23 cellular contexts compared by ENCODE assay signal in genomic region chr1:15111597-15111996, GRCh38. TPM values are rescaled to one million over a fixed set of nuclear protein-coding genes. Genes with fewer than 3 reads are reported as not detected.
"Had no signal": no experiment of that assay in that cellular context is flagged by ENCODE, and none has a peak within 500 bp of the region (broad histone marks: within the 10 kb centered on the region; RNA-seq: fewer than 3 reads in every experiment).

No MANE protein-coding gene starts in this region.

- H3K9me3 Mint-ChIP-seq: mesothelial cell of epicardium; naive B cell; natural killer cell treated with Interleukin-12 subunit alpha and Interleukin-12 subunit beta and Interleukin-15 and Interleukin-18, amount 100 ng/mL, for 72 hours; neural crest cell; stimulated activated memory B cell treated with anti-CD40 and anti-IgM and Interleukin-4, amounts not matched to agents 10 μg/mL and 1 μg/mL and 100 μg/mL, for 72 hours had no signal

- H3K27ac ChIP-seq: colonic mucosa, esophagus muscularis mucosa, foreskin keratinocyte, heart right ventricle, left lung, prostate gland, right atrium auricular region, sigmoid colon, testis, tibial nerve, upper lobe of left lung had no signal

- H3K27me3 ChIP-seq: colonic mucosa, left lung, right atrium auricular region, testis, tibial nerve, upper lobe of left lung had no signal

- ATAC-seq: mucosa of descending colon had no signal

- H3K36me3 Mint-ChIP-seq: naive B cell; natural killer cell treated with Interleukin-12 subunit alpha and Interleukin-12 subunit beta and Interleukin-15 and Interleukin-18, amount 100 ng/mL, for 72 hours; stimulated activated memory B cell treated with anti-CD40 and anti-IgM and Interleukin-4, amounts not matched to agents 10 μg/mL and 1 μg/mL and 100 μg/mL, for 72 hours had no signal

- H3K27ac Mint-ChIP-seq: naive B cell; stimulated activated memory B cell treated with anti-CD40 and anti-IgM and Interleukin-4, amounts not matched to agents 10 μg/mL and 1 μg/mL and 100 μg/mL, for 72 hours had no signal

- DNase-seq: colonic mucosa; effector memory CD4-positive, alpha-beta T cell; heart right ventricle; hippocampal formation; left cardiac atrium; naive B cell; sigmoid colon had no signal

- H3K4me3 ChIP-seq: colonic mucosa, esophagus muscularis mucosa, heart right ventricle, left lung, mucosa of descending colon, prostate gland, right atrium auricular region, sigmoid colon, testis, tibial nerve, upper lobe of left lung had no signal

- H3K4me1 ChIP-seq: colonic mucosa, esophagus muscularis mucosa, foreskin keratinocyte, heart right ventricle, left lung, right atrium auricular region, sigmoid colon, tibial nerve had no signal

- H3K27me3 Mint-ChIP-seq: stimulated activated memory B cell treated with anti-CD40 and anti-IgM and Interleukin-4, amounts not matched to agents 10 μg/mL and 1 μg/mL and 100 μg/mL, for 72 hours had no signal

- H3K9me3 ChIP-seq: colonic mucosa, esophagus muscularis mucosa, heart right ventricle, left lung, mucosa of descending colon, prostate gland, right atrium auricular region, sigmoid colon, testis, tibial nerve, upper lobe of left lung had no signal

- FAIRE-seq: endothelial cell of umbilical vein, islet of Langerhans, urothelium cell line had no signal

- H3K36me3 ChIP-seq: colonic mucosa, esophagus muscularis mucosa, heart right ventricle, prostate gland, right atrium auricular region, sigmoid colon, tibial nerve, upper lobe of left lung had no signal

- H3K4me1 Mint-ChIP-seq: naive B cell; stimulated activated memory B cell treated with anti-CD40 and anti-IgM and Interleukin-4, amounts not matched to agents 10 μg/mL and 1 μg/mL and 100 μg/mL, for 72 hours had no signal

- H3K4me3 Mint-ChIP-seq: mesothelial cell of epicardium; naive B cell; neural crest cell; stimulated activated memory B cell treated with anti-CD40 and anti-IgM and Interleukin-4, amounts not matched to agents 10 μg/mL and 1 μg/mL and 100 μg/mL, for 72 hours had no signal

RNA-seq across cellular contexts. Expression of gene TMEM51, which starts 42.0 kb away (rescaled TPM):
- total RNA-seq: natural killer cell treated with Interleukin-12 subunit alpha and Interleukin-12 subunit beta and Interleukin-15 and Interleukin-18, amount 100 ng/mL, for 72 hours had no signal
